In genomic region chr2:74529357-74530238, GRCh38 we compare ENCODE assay signal across 8 cellular contexts. TPM values are rescaled to one million over a fixed set of nuclear protein-coding genes. Genes with fewer than 3 reads are reported as not detected.
DNase-seq lines count a peak whose midpoint lies in the region; ATAC-seq and TF ChIP-seq lines count a peak whose summit lies in the region.

Gene AUP1, minus strand, starts transcription at chr2:74529706. Its CDS starts 77 bp downstream, at chr2:74529629.
Gene HTRA2, plus strand, starts transcription at chr2:74529933. Its CDS starts 74 bp downstream, at chr2:74530007.

- H3K27ac ChIP-seq in BLaER1 treated with 17β-estradiol and CSF1 and Interleukin-3, amounts not matched to agents 10 nM and 100 nM, result peak within 1 kb of the TSS; percentile 91 to 99 (median 97)
- H3K27ac ChIP-seq in left lung, result peak within 1 kb of the TSS; percentile 83 to 94

- no peaks in the 10 kb centered on the region for H3K9me3 Mint-ChIP-seq in dendritic cell treated with granulocyte-macrophage colony-stimulating factor and Interleukin-4, amounts not matched to agents 40 ng/mL and 50 ng/mL, for 4 days

- H3K9ac ChIP-seq in BLaER1 treated with 17β-estradiol and CSF1 and Interleukin-3, amounts not matched to agents 10 nM and 100 nM, result peak within 1 kb of the TSS; percentile 88 to 99 (median 97)

- peaks cover 26 to 55% (median 49%) of the 10 kb centered on the region in 10 experiments for H3K4me1 ChIP-seq in BLaER1 treated with 17β-estradiol and CSF1 and Interleukin-3, amounts not matched to agents 10 nM and 100 nM
- peaks cover 11 to 30% of the 10 kb centered on the region in 2 donors for H3K4me1 ChIP-seq in left lung

- H3K4me1 Mint-ChIP-seq in dendritic cell treated with granulocyte-macrophage colony-stimulating factor and Interleukin-4, amounts not matched to agents 40 ng/mL and 50 ng/mL, for 4 days (ENCODE audit: low read depth), result peaks cover 48% of the 10 kb centered on the region

- peaks cover 47 to 61% (median 52%) of the 10 kb centered on the region in 11 experiments for H3K36me3 ChIP-seq in BLaER1 treated with 17β-estradiol and CSF1 and Interleukin-3, amounts not matched to agents 10 nM and 100 nM
- peaks cover 0 to 47% of the 10 kb centered on the region in 2 donors for H3K36me3 ChIP-seq in left lung

- peak within 1 kb of the TSS; percentile 81 to 94 (median 86) for H3K4me3 ChIP-seq in BLaER1 treated with 17β-estradiol and CSF1 and Interleukin-3, amounts not matched to agents 10 nM and 100 nM
- H3K4me3 ChIP-seq in left lung, result peak within 1 kb of the TSS; percentile 89 to 92

- H3K4me2 ChIP-seq in BLaER1 treated with 17β-estradiol and CSF1 and Interleukin-3, amounts not matched to agents 10 nM and 100 nM, result peak within 1 kb of the TSS; percentile 94 to 99 (median 98)

- H3K4me3 Mint-ChIP-seq in dendritic cell treated with granulocyte-macrophage colony-stimulating factor and Interleukin-4, amounts not matched to agents 40 ng/mL and 50 ng/mL, for 4 days, result peak within 1 kb of the TSS; percentile 99

- H3K27me3 ChIP-seq in BLaER1 treated with 17β-estradiol and CSF1 and Interleukin-3, amounts not matched to agents 10 nM and 100 nM, result no peaks in the 10 kb centered on the region
- H3K27me3 ChIP-seq in left lung, result no peaks in the 10 kb centered on the region

- 0 out of 22 replicates have a peak, but pooled peaks cover 0 to 6% (median 0%) of the 10 kb centered on the region in 11 experiments for H3K9me3 ChIP-seq in BLaER1 treated with 17β-estradiol and CSF1 and Interleukin-3, amounts not matched to agents 10 nM and 100 nM (replicated peaks in 1 of 11)
- no peaks in the 10 kb centered on the region for H3K9me3 ChIP-seq in left lung

- H4K20me1 ChIP-seq in BLaER1 treated with 17β-estradiol and CSF1 and Interleukin-3, amounts not matched to agents 10 nM and 100 nM, result peaks cover 0 to 27% (median 16%) of the 10 kb centered on the region in 11 experiments; a peak in 10 of 22 replicates

- DNase-seq in NCI-H748 treated with DMSO at 0.1 percent for 48 hours (lab: John Stamatoyannopoulos, UW) (peak; percentile 72), left lung (peak; percentile 99)
- peak; percentile 75 to 93 for DNase-seq in activated CD4-positive, alpha-beta T cell treated with anti-CD3 and anti-CD28 coated beads, Interleukin-2, amount 50 U/mL, for 24 hours (ENCODE audit: low read depth in 1 of 2, low spot score in 1 of 2)
- DNase-seq in stimulated activated CD4-positive, alpha-beta T cell treated with anti-CD3 and anti-CD28 coated beads, Interleukin-2, amount 100 ng/mL, for 48 hours, result peak; percentile 85 to 89

- intact Hi-C loops in dendritic cell treated with granulocyte-macrophage colony-stimulating factor and Interleukin-4, amounts not matched to agents 40 ng/mL and 50 ng/mL, for 4 days (cut with micrococcal nuclease), result loop anchor here (1.0 to 5.0 kb wide), 6 partner anchors 22 to 277 kb away; partner anchors contain the start of genes INO80B, LBX2, PCGF1 and TTC31
- intact Hi-C loops in left lung (cut with DNase I), result no loop called here

- ATAC-seq in GM19351 (IDR thresholded peaks at IDR 0.05; ENCODE audit: unreplicated experiment) (peak; percentile 76), HG03521 (IDR thresholded peaks at IDR 0.05; ENCODE audit: unreplicated experiment) (peak; percentile 77), left lung (peak; percentile 96)

- H3K36me3 Mint-ChIP-seq in dendritic cell treated with granulocyte-macrophage colony-stimulating factor and Interleukin-4, amounts not matched to agents 40 ng/mL and 50 ng/mL, for 4 days (ENCODE audit: low read depth), result peaks cover 75% of the 10 kb centered on the region

- TF ChIP-seq CTCF in left lung (IDR thresholded peaks at IDR 0.05), result peak in 1 of 2 donors; percentile 26

- H3K27ac Mint-ChIP-seq in dendritic cell treated with granulocyte-macrophage colony-stimulating factor and Interleukin-4, amounts not matched to agents 40 ng/mL and 50 ng/mL, for 4 days, result peak within 1 kb of the TSS; percentile 97

- H3K27me3 Mint-ChIP-seq in dendritic cell treated with granulocyte-macrophage colony-stimulating factor and Interleukin-4, amounts not matched to agents 40 ng/mL and 50 ng/mL, for 4 days, result no peaks in the 10 kb centered on the region

RNA-seq across cellular contexts. Expression of gene AUP1, which starts in this region (rescaled TPM):
- total RNA-seq in left lung, result 100 to 1,000 TPM; 110 to 132 TPM

RNA-seq across cellular contexts. Expression of gene HTRA2, which starts in this region (rescaled TPM):
- 10 to 100 TPM; 29.4 to 36.6 TPM for total RNA-seq in left lung

Comparison
In these comparisons a context has a peak if more than half of its experiments do, and no peak if none do; other contexts are left out.
1. Peak in every context shown above with its lines: DNase-seq, ATAC-seq, H3K4me3 ChIP-seq and H3K27ac ChIP-seq.